Comparison of ENCODE assay signal across 34 cellular contexts in genomic region chr5:80953587-80953986, GRCh38.
"Had no signal": no experiment of that assay in that cellular context is flagged by ENCODE, and none has a peak within 500 bp of the region (broad histone marks: within the 10 kb centered on the region; RNA-seq: fewer than 3 reads in every experiment).

No MANE protein-coding gene starts in this region.

- H3K27ac ChIP-seq: adrenal gland, ascending aorta, body of pancreas, brain microvascular endothelial cell, breast epithelium, cardiac muscle cell had no signal

- H3K4me1 ChIP-seq: adrenal gland, ascending aorta, body of pancreas, breast epithelium had no signal

- H3K4me3 ChIP-seq: adrenal gland, ascending aorta, body of pancreas, breast epithelium, cardiac muscle cell had no signal

- FAIRE-seq: astrocyte, bronchial epithelial cell had no signal

- DNase-seq: activated effector memory CD4-positive, alpha-beta T cell treated with anti-CD3 and anti-CD28 coated beads, Interleukin-2, amount 50 U/mL, for 16 hours; activated effector memory CD4-positive, alpha-beta T cell treated with Interleukin-2 at 50 U/mL for 16 hours; activated gamma-delta T cell; activated gamma-delta T cell treated with Interleukin-2 at 50 U/mL for 16 hours; activated naive CD4-positive, alpha-beta T cell; activated naive CD4-positive, alpha-beta T cell treated with anti-CD3 and anti-CD28 coated beads for 36 hours; activated naive CD4-positive, alpha-beta T cell treated with anti-CD3 and anti-CD28 coated beads, Interleukin-2, amount 10 ng/mL, durations not matched to agents 7 days and 5 days; activated naive CD4-positive, alpha-beta T cell treated with anti-CD3 and anti-CD28 coated beads, Interleukin-2, amount 50 U/mL, for 16 hours; activated naive CD4-positive, alpha-beta T cell treated with Interleukin-2 at 50 U/mL for 16 hours; activated naive CD8-positive, alpha-beta T cell treated with anti-CD3 and anti-CD28 coated beads for 36 hours; activated naive CD8-positive, alpha-beta T cell treated with anti-CD3 and anti-CD28 coated beads, Interleukin-2, amount 10 ng/mL, durations not matched to agents 7 days and 5 days; activated naive CD8-positive, alpha-beta T cell treated with anti-CD3 and anti-CD28 coated beads, Interleukin-2, amount 50 U/mL, for 24 hours; activated T-cell treated with anti-CD3 and anti-CD28 coated beads, Interleukin-2, amount 50 U/mL, for 1 hour; activated T-cell treated with anti-CD3 and anti-CD28 coated beads, Interleukin-2, amount 50 U/mL, for 24 hours; activated T-cell treated with anti-CD3 and anti-CD28 coated beads, Interleukin-2, amount 50 U/mL, for 4 hours; activated T-cell treated with anti-CD3 and anti-CD28 coated beads, Interleukin-2, amount 50 U/mL, for 48 hours; activated T-cell treated with anti-CD3 and anti-CD28 coated beads, Interleukin-2, amount 50 U/mL, for 72 hours; adrenal gland; amniotic stem cell; amygdala; anterior cingulate cortex; aorta; body of pancreas; brain microvascular endothelial cell; caudate nucleus; central memory CD4-positive, alpha-beta T cell; cerebellar nuclear complex had no signal

- ATAC-seq: activated naive CD4-positive, alpha-beta T cell treated with anti-CD3 and anti-CD28 coated beads, Interleukin-2, amount 50 U/mL, for 72 hours; activated naive CD8-positive, alpha-beta T cell treated with anti-CD3 and anti-CD28 coated beads, Interleukin-2, amount 50 U/mL, for 24 hours; activated T-cell treated with anti-CD3 and anti-CD28 coated beads, Interleukin-2, amount 50 U/mL, for 4 hours; activated T-cell treated with anti-CD3 and anti-CD28 coated beads, Interleukin-2, amount 50 U/mL, for 72 hours; activated T-helper 17 cell treated with anti-CD3 and anti-CD28 coated beads, Interleukin-2, amount 50 U/mL, for 72 hours; body of pancreas had no signal

- H3K9me3 ChIP-seq: adrenal gland, ascending aorta, body of pancreas, breast epithelium had no signal

- H3K36me3 ChIP-seq: adrenal gland, ascending aorta, brain microvascular endothelial cell, breast epithelium, cardiac muscle cell had no signal

- H3K27me3 ChIP-seq: adrenal gland, ascending aorta, body of pancreas, brain microvascular endothelial cell, breast epithelium had no signal
